In genomic region chr17:77527836-77528505, GRCh38 we compare ENCODE assay signal across 10 cellular contexts.
DNase-seq lines count a peak whose midpoint lies in the region; ATAC-seq and TF ChIP-seq lines count a peak whose summit lies in the region.
"Had no signal": no experiment of that assay in that cellular context is flagged by ENCODE, and none has a peak within 500 bp of the region (broad histone marks: within the 10 kb centered on the region; RNA-seq: fewer than 3 reads in every experiment).

No MANE protein-coding gene starts in this region.

- H3K36me3 ChIP-seq in SK-N-SH (replicated peaks in 1 of 2; ENCODE audit: control insufficient read depth in 1 of 2, insufficient read depth in 2 of 2, low read length in 1 of 2), result no peaks in the 10 kb centered on the region
- no peaks in the 10 kb centered on the region for H3K36me3 ChIP-seq in esophagus muscularis mucosa
- H3K36me3 ChIP-seq in sigmoid colon, result no peaks in the 10 kb centered on the region
- H3K36me3 ChIP-seq in body of pancreas (replicated peaks in 1 of 2; ENCODE audit: insufficient read depth in 1 of 2, low read depth in 2 of 2), result no peaks in the 10 kb centered on the region
- H3K36me3 ChIP-seq: tibial artery had no signal

- WGBS in SK-N-SH (ENCODE audit: low lambda C conversion rate), result 78% methylated on average over 23 of the region's 23 CpGs
- 70% methylated on average over 23 of the region's 23 CpGs for WGBS in esophagus muscularis mucosa
- 54 to 70% methylated on average over 23 of the region's 23 CpGs for WGBS in sigmoid colon, 2 donors
- WGBS in body of pancreas, 2 donors, result 56 to 57% methylated on average over 19 to 23 of the region's 23 CpGs

- no peak overlapping the region for H2AFZ ChIP-seq in SK-N-SH (ENCODE audit: low read depth)

- peak overlapping the region; percentile 43 to 44; a peak in 3 of 4 replicates for H3K4me3 ChIP-seq in SK-N-SH (ENCODE audit: low read depth in 2 of 2, low read length in 1 of 2)
- H3K4me3 ChIP-seq in esophagus muscularis mucosa, result peak overlapping the region; percentile 32 to 44 (median 40)
- peak overlapping the region in 1 of 4 donors; percentile 25 for H3K4me3 ChIP-seq in sigmoid colon
- H3K4me3 ChIP-seq in body of pancreas, result no peak overlapping the region

- no peaks in the 10 kb centered on the region for H3K79me2 ChIP-seq in SK-N-SH (ENCODE audit: insufficient read depth)

- no peak overlapping the region for H3K9ac ChIP-seq in SK-N-SH

- H3K9me2 ChIP-seq in SK-N-SH, result no peaks in the 10 kb centered on the region

- H3K9me3 ChIP-seq in SK-N-SH (no peaks in the 10 kb centered on the region), esophagus muscularis mucosa (no peaks in the 10 kb centered on the region), sigmoid colon (no peaks in the 10 kb centered on the region), body of pancreas (no peaks in the 10 kb centered on the region)
- H3K9me3 ChIP-seq: tibial artery had no signal

- TF ChIP-seq RAD21 in SK-N-SH (IDR thresholded peaks at IDR 0.05; ENCODE audit: low read length), result no peak

- H4K20me1 ChIP-seq in SK-N-SH (ENCODE audit: insufficient read depth), result no peaks in the 10 kb centered on the region

- CTCF ChIA-PET in SK-N-SH (lab: Yijun Ruan, JAX), result interaction anchor here (0.6 to 6.2 kb wide), 28 partner anchors 9 to 553 kb away, joined by 3 to 47 read pairs (median 3); no protein-coding TSS in a partner anchor

- TF ChIP-seq POLR2A in esophagus muscularis mucosa (IDR thresholded peaks at IDR 0.05; ENCODE audit: low read depth) (no peak), sigmoid colon (IDR thresholded peaks at IDR 0.05) (no peak), body of pancreas (IDR thresholded peaks at IDR 0.05) (no peak)

- intact Hi-C loops in esophagus muscularis mucosa (cut with DNase I), result no loop called here
- intact Hi-C loops in sigmoid colon (cut with DNase I), result no loop called here
- intact Hi-C loops in body of pancreas (cut with DNase I), result no loop called here

- TF ChIP-seq CTCF in SK-N-SH (IDR thresholded peaks at IDR 0.05) (no peak), esophagus muscularis mucosa (IDR thresholded peaks at IDR 0.05) (no peak), sigmoid colon (IDR thresholded peaks at IDR 0.05) (no peak), body of pancreas (IDR thresholded peaks at IDR 0.05) (no peak)

- no peak overlapping the region for H3K27ac ChIP-seq in SK-N-SH (ENCODE audit: low read depth in 2 of 2, low read length in 1 of 2)
- no peak overlapping the region for H3K27ac ChIP-seq in esophagus muscularis mucosa (replicated peaks in 1 of 4)
- H3K27ac ChIP-seq in sigmoid colon, result no peak overlapping the region
- no peak overlapping the region for H3K27ac ChIP-seq in body of pancreas
- H3K27ac ChIP-seq: tibial artery had no signal

- no peaks in the 10 kb centered on the region for H3F3A ChIP-seq in SK-N-SH (replicated peaks; ENCODE audit: insufficient read depth)

- H3K4me1 ChIP-seq in SK-N-SH (ENCODE audit: control insufficient read depth in 1 of 2, insufficient read depth in 2 of 2, low read depth in 1 of 2, low read length in 1 of 2) (peaks cover 0 to 13% of the 10 kb centered on the region in 2 experiments; a peak in 1 of 4 replicates), esophagus muscularis mucosa (peaks cover 3 to 15% (median 12%) of the 10 kb centered on the region in 4 donors), sigmoid colon (peaks cover 0 to 11% (median 10%) of the 10 kb centered on the region in 4 donors), body of pancreas (peaks cover 7% of the 10 kb centered on the region)

- no peak for TF ChIP-seq EP300 in SK-N-SH (IDR thresholded peaks at IDR 0.05; ENCODE audit: borderline replicate concordance in 1 of 2, low read depth in 1 of 2, low read length in 1 of 2)
- TF ChIP-seq EP300 in esophagus muscularis mucosa (IDR thresholded peaks at IDR 0.05), result no peak
- TF ChIP-seq EP300 in sigmoid colon (IDR thresholded peaks at IDR 0.05), result no peak

- POLR2A ChIA-PET in SK-N-SH (lab: Yijun Ruan, JAX), result no interaction called here

- DNase-seq in SK-N-SH (peak; percentile 76), NCI-H2171 treated with DMSO at 0.1 percent for 48 hours (lab: John Stamatoyannopoulos, UW) (peak; percentile 47), esophagus muscularis mucosa (ENCODE audit: extremely low spot score) (no peak), sigmoid colon (peak; percentile 52), body of pancreas (no peak), UCSD-AML1 (lab: John Stamatoyannopoulos, UW; ENCODE audit: unreplicated experiment) (no peak)
- DNase-seq: NCI-H1436 treated with DMSO at 0.1 percent for 48 hours had no signal

- H3K27me3 ChIP-seq in SK-N-SH (ENCODE audit: insufficient read depth), result peaks cover 38% of the 10 kb centered on the region; the same call in 1 of the 2 replicates
- peaks cover 0 to 42% (median 5%) of the 10 kb centered on the region in 4 donors for H3K27me3 ChIP-seq in esophagus muscularis mucosa
- peaks cover 10 to 41% (median 24%) of the 10 kb centered on the region in 3 donors for H3K27me3 ChIP-seq in sigmoid colon
- H3K27me3 ChIP-seq in body of pancreas, result peaks cover 0 to 2% of the 10 kb centered on the region in 2 donors

- ATAC-seq in SK-N-SH treated with all-trans-retinoic acid at 6 μM for 48 hours (no peak), body of pancreas (no peak), HG02981 (IDR thresholded peaks at IDR 0.05; ENCODE audit: unreplicated experiment) (no peak)

- peak overlapping the region; percentile 86; the same call in 1 of the 2 replicates for H3K4me2 ChIP-seq in SK-N-SH

TF ChIP-seq in SK-N-SH, 30 proteins besides CTCF, POLR2A, EP300 and RAD21:
- no peak for TF ChIP-seq YY1 (IDR thresholded peaks at IDR 0.05; ENCODE audit: low read depth)
- no peak for TF ChIP-seq USF2 (IDR thresholded peaks at IDR 0.05; ENCODE audit: borderline replicate concordance, low read depth, low read length)
- no peak for TF ChIP-seq MEF2A (IDR thresholded peaks at IDR 0.05; ENCODE audit: borderline replicate concordance, low read depth)
- TF ChIP-seq NFIC (IDR thresholded peaks at IDR 0.05; ENCODE audit: borderline replicate concordance), result no peak
- TF ChIP-seq, protein P1, sequence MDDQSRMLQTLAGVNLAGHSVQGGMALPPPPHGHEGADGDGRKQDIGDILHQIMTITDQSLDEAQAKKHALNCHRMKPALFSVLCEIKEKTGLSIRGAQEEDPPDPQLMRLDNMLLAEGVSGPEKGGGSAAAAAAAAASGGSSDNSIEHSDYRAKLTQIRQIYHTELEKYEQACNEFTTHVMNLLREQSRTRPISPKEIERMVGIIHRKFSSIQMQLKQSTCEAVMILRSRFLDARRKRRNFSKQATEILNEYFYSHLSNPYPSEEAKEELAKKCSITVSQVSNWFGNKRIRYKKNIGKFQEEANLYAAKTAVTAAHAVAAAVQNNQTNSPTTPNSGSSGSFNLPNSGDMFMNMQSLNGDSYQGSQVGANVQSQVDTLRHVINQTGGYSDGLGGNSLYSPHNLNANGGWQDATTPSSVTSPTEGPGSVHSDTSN (IDR thresholded peaks at IDR 0.05), result no peak

TF ChIP-seq in SK-N-SH treated with all-trans-retinoic acid at 6 μM for 48 hours, 23 proteins besides CTCF, POLR2A, EP300 and RAD21:
- no peak for TF ChIP-seq GLIS3 (CRISPR knock-in tag; IDR thresholded peaks at IDR 0.05)
- no peak for TF ChIP-seq SNAI2 (CRISPR knock-in tag; IDR thresholded peaks at IDR 0.05)
- no peak for TF ChIP-seq RARB (CRISPR knock-in tag; IDR thresholded peaks at IDR 0.05)
- no peak for TF ChIP-seq TCF4 (CRISPR knock-in tag; IDR thresholded peaks at IDR 0.05; ENCODE audit: borderline replicate concordance)
TF ChIP-seq in SK-N-SH treated with all-trans-retinoic acid at 6 μM for 48 hours: peak in this region for 0.

Comparison
In these comparisons a context has a peak if more than half of its experiments do, and no peak if none do; other contexts are left out.
1. DNase-seq: peak in SK-N-SH (single experiment), NCI-H2171 treated with DMSO at 0.1 percent for 48 hours (single experiment) and sigmoid colon (single experiment); none in esophagus muscularis mucosa (single experiment), body of pancreas (0 of 4) and UCSD-AML1 (single experiment).
2. H3K4me3 ChIP-seq: peak in SK-N-SH (2 of 2) and esophagus muscularis mucosa (4 of 4); none in body of pancreas (0 of 2).